1 cellular context compared by ENCODE assay signal in the genomic region with DNA sequence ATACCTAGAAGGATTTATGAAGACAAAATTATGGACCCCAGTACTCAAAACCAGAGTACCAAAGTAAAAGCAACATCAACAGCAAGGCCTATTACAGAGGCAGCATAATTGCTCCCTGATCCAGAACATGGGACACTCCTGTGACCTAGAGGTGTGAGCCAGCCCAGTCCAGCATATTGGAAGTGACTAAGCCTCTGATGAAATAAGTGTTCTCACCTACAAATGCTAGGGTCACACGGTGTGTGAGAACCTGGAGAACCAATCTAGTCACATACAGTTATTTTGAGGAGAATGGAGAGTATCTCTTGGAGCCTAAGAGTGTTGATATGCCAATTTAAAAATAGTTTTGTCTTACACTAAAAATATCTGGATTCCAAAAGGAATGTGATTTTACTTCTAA.
TF ChIP-seq lines count a peak whose summit lies in the region.

No MANE protein-coding gene starts in this region.

TF ChIP-seq in IMR-90, 13 proteins besides CTCF, POLR2A, EP300 and RAD21 (continued from another document):
- TF ChIP-seq FOS (IDR thresholded peaks at IDR 0.05; ENCODE audit: low read depth, low read length) = no peak
